30 cellular contexts compared by ENCODE assay signal in genomic region chr1:236751935-236752334, GRCh38.
"Had no signal": no experiment of that assay in that cellular context is flagged by ENCODE, and none has a peak within 500 bp of the region (broad histone marks: within the 10 kb centered on the region; RNA-seq: fewer than 3 reads in every experiment).

No MANE protein-coding gene starts in this region.

- H3K36me3 ChIP-seq: WERI-Rb-1 had no signal

- H3K9me3 ChIP-seq: ascending aorta had no signal

- H3K4me1 ChIP-seq: ascending aorta had no signal

- FAIRE-seq: bronchial epithelial cell had no signal

- H3K4me3 ChIP-seq: ascending aorta had no signal

- H3K27ac ChIP-seq: ascending aorta, WERI-Rb-1 had no signal

- DNase-seq: activated CD4-positive, alpha-beta memory T cell treated with anti-CD3 and anti-CD28 coated beads, Interleukin-2, amount 10 ng/mL, durations not matched to agents 7 days and 5 days; activated CD4-positive, alpha-beta T cell treated with anti-CD3 and anti-CD28 coated beads for 1 hour; activated CD4-positive, alpha-beta T cell treated with anti-CD3 and anti-CD28 coated beads for 36 hours; activated CD4-positive, alpha-beta T cell treated with anti-CD3 and anti-CD28 coated beads for 48 hours; activated CD4-positive, alpha-beta T cell treated with anti-CD3 and anti-CD28 coated beads, Interleukin-2, amount 10 ng/mL, durations not matched to agents 7 days and 5 days; activated CD4-positive, alpha-beta T cell treated with anti-CD3 and anti-CD28 coated beads, Interleukin-2, amount 50 U/mL, for 48 hours; activated CD4-positive, CD25-positive, alpha-beta regulatory T cell; activated CD8-positive, alpha-beta memory T cell treated with anti-CD3 and anti-CD28 coated beads for 24 hours; activated CD8-positive, alpha-beta memory T cell treated with anti-CD3 and anti-CD28 coated beads, Interleukin-2, amount 10 ng/mL, durations not matched to agents 7 days and 5 days; activated CD8-positive, alpha-beta memory T cell treated with anti-CD3 and anti-CD28 coated beads, Interleukin-2, amount 50 U/mL, for 48 hours; activated CD8-positive, alpha-beta T cell treated with anti-CD3 and anti-CD28 coated beads, Interleukin-2, amount 10 ng/mL, durations not matched to agents 7 days and 5 days; activated effector memory CD4-positive, alpha-beta T cell treated with Interleukin-2 at 50 U/mL for 16 hours; activated gamma-delta T cell; activated naive CD4-positive, alpha-beta T cell treated with anti-CD3 and anti-CD28 coated beads, Interleukin-2, amount 10 ng/mL, durations not matched to agents 7 days and 5 days; activated naive CD4-positive, alpha-beta T cell treated with Interleukin-2 at 50 U/mL for 16 hours; activated naive CD8-positive, alpha-beta T cell treated with anti-CD3 and anti-CD28 coated beads, Interleukin-2, amount 10 ng/mL, durations not matched to agents 7 days and 5 days; activated naive CD8-positive, alpha-beta T cell treated with anti-CD3 and anti-CD28 coated beads, Interleukin-2, amount 50 U/mL, for 24 hours; activated T-cell treated with anti-CD3 and anti-CD28 coated beads, Interleukin-2, amount 50 U/mL, for 24 hours; activated T-cell treated with anti-CD3 and anti-CD28 coated beads, Interleukin-2, amount 50 U/mL, for 48 hours; amygdala; anterior cingulate cortex; central memory CD4-positive, alpha-beta T cell; T-helper 1 cell; T-helper 2 cell; T-helper 9 cell; WERI-Rb-1 had no signal

- H3K27me3 ChIP-seq: ascending aorta had no signal

- ATAC-seq: activated CD4-positive, alpha-beta T cell treated with anti-CD3 and anti-CD28 coated beads for 36 hours; activated CD4-positive, CD25-positive, alpha-beta regulatory T cell treated with anti-CD3 and anti-CD28 coated beads, Interleukin-2, amount 50 U/mL, for 24 hours; activated CD8-positive, alpha-beta memory T cell treated with anti-CD3 and anti-CD28 coated beads, Interleukin-2, amount 10 ng/mL, durations not matched to agents 7 days and 5 days; activated CD8-positive, alpha-beta T cell treated with anti-CD3 and anti-CD28 coated beads, Interleukin-2, amount 10 ng/mL, durations not matched to agents 7 days and 5 days; activated naive CD8-positive, alpha-beta T cell treated with anti-CD3 and anti-CD28 coated beads, Interleukin-2, amount 50 U/mL, for 24 hours; WTC11 had no signal
